Comparison of ENCODE assay signal across 11 cellular contexts in the genomic region with DNA sequence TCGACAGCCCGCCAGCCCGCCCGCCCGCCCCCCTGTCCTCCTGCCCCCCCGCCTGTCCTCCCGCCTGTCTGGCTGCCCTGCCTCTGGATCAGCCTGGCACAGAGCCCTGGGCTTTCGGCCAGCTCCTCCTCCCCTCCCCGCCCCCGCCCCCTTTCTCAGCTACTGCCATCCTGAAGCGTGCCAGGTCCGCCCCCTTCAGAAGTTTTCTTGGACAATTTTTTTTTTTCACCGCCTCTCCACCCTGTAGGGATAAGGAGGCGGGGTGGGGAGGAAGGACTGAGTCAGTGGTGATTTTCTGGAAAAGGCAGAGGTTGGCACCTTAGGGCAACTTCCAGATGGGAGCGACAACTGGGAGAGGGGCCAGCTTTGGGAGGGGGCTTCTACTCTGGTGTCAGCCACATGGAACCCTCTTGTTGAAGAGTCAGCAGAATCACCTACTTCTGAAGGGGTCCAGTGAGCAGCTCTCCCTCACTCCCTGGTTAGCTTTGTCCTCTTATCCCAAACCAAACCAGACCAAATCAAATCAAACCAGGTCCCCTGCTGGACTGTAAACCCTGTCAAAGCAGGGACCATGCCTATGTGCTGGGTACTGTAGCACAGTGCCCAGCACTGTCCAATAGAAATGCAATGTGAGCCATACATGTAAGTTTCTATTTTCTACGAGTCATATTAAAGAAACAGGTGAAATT. TPM values are rescaled to one million over a fixed set of nuclear protein-coding genes. Genes with fewer than 3 reads are reported as not detected.
DNase-seq lines count a peak whose midpoint lies in the region; ATAC-seq and TF ChIP-seq lines count a peak whose summit lies in the region.
"Had no signal": no experiment of that assay in that cellular context is flagged by ENCODE, and none has a peak within 500 bp of the region (broad histone marks: within the 10 kb centered on the region; RNA-seq: fewer than 3 reads in every experiment).

No MANE protein-coding gene starts in this region.

- 32 to 68% methylated on average over 13 to 15 of the region's 16 CpGs for WGBS in testis, 2 donors

- intact Hi-C loops in testis (cut with DNase I; ENCODE audit: low total_unique reads): no loop called here

- DNase-seq in NCI-H2081 (lab: John Stamatoyannopoulos, UW): peak; percentile 6 to 26
- DNase-seq in NCI-H2081 treated with DMSO at 0.1 percent for 48 hours (lab: John Stamatoyannopoulos, UW): no peak
- peak; percentile 88 for DNase-seq in RWPE2 (ENCODE audit: low spot score)
- peak; percentile 88 to 95 for DNase-seq in foreskin fibroblast
- peak; percentile 66 for DNase-seq in testis
- no peak for DNase-seq in left lobe of liver (ENCODE audit: low spot score)
- DNase-seq in NCI-H1436 (lab: John Stamatoyannopoulos, UW): no peak
- DNase-seq: naive B cell; stimulated activated CD8-positive, alpha-beta memory T cell treated with anti-CD3 and anti-CD28 coated beads, Interleukin-4, amount 100 ng/mL, for 48 hours had no signal

- no peaks in the 10 kb centered on the region for H3K36me3 ChIP-seq in RWPE2 (ENCODE audit: low read depth)
- H3K36me3 ChIP-seq in testis (ENCODE audit: low read depth, missing control alignments): no peaks in the 10 kb centered on the region

- TF ChIP-seq CTCF in RWPE2 (IDR thresholded peaks at IDR 0.05; ENCODE audit: poor library complexity, severe bottlenecking) (no peak), foreskin fibroblast (IDR thresholded peaks at IDR 0.05; ENCODE audit: low read depth, low read length) (no peak), testis (IDR thresholded peaks at IDR 0.05) (no peak)

- TF ChIP-seq POLR2A in testis (IDR thresholded peaks at IDR 0.05): no peak

- no peaks in the 10 kb centered on the region for H3K9me3 ChIP-seq in RWPE2 (ENCODE audit: severe bottlenecking)
- no peaks in the 10 kb centered on the region for H3K9me3 ChIP-seq in testis

- peak; percentile 92 for ATAC-seq in RWPE2 (ENCODE audit: low read depth)
- no peak for ATAC-seq in left lobe of liver
- ATAC-seq in GM21423 (IDR thresholded peaks at IDR 0.05; ENCODE audit: unreplicated experiment): no peak

- no peak overlapping the region for H3K27ac ChIP-seq in RWPE2 (ENCODE audit: poor library complexity, severe bottlenecking)
- H3K27ac ChIP-seq in testis: no peak overlapping the region

- H3K4me3 ChIP-seq in RWPE2 (ENCODE audit: severe bottlenecking) (no peak overlapping the region), foreskin fibroblast (ENCODE audit: low read depth in 1 of 2, low read length in 2 of 2) (no peak overlapping the region), testis (no peak overlapping the region)

- H3K27me3 ChIP-seq in RWPE2 (ENCODE audit: insufficient read depth, poor library complexity, severe bottlenecking): peaks cover 45% of the 10 kb centered on the region
- no peaks in the 10 kb centered on the region for H3K27me3 ChIP-seq in testis

- H3K4me1 ChIP-seq in RWPE2 (ENCODE audit: insufficient read depth, poor library complexity, severe bottlenecking) (peaks cover 15% of the 10 kb centered on the region), testis (no peaks in the 10 kb centered on the region)

RNA-seq across cellular contexts. Expression of a gene that starts 19.7 kb away (rescaled TPM):
- total RNA-seq in testis (10 to 100 TPM; 19.3 to 19.9 TPM), left lobe of liver (1.2 TPM)
- 10.4 TPM for polyA plus RNA-seq in testis (ENCODE audit: insufficient read depth, low read depth, low replicate concordance)

RNA-seq across cellular contexts. Expression of a gene that starts 48.5 kb away (rescaled TPM):
- 1 to 10 TPM in 1 of 2 donors, not detected in 1; 1.3 TPM for total RNA-seq in testis
- polyA plus RNA-seq in testis (ENCODE audit: insufficient read depth, low read depth, low replicate concordance): not detected
- not detected for total RNA-seq in left lobe of liver
- total RNA-seq: activated CD8-positive, alpha-beta memory T cell treated with anti-CD3 and anti-CD28 coated beads for 36 hours had no signal

Comparison
In these comparisons a context has a peak if more than half of its experiments do, and no peak if none do; other contexts are left out.
1. DNase-seq: peak in NCI-H2081 (2 of 2), RWPE2 (single experiment), foreskin fibroblast (2 of 2) and testis (single experiment); none in NCI-H2081 treated with DMSO at 0.1 percent for 48 hours (single experiment), left lobe of liver (single experiment) and NCI-H1436 (single experiment).